ENCODE assay signal across 8 cellular contexts in genomic region chrX:54182194-54182863, GRCh38. TPM values are rescaled to one million over a fixed set of nuclear protein-coding genes. Genes with fewer than 3 reads are reported as not detected.
DNase-seq lines count a peak whose midpoint lies in the region; ATAC-seq and TF ChIP-seq lines count a peak whose summit lies in the region.

No MANE protein-coding gene starts in this region.

- peak overlapping the region; percentile 75 for H3K4me3 Mint-ChIP-seq in activated naive CD4-positive, alpha-beta T cell treated with anti-CD3 and anti-CD28 coated beads, Interleukin-2, amount 10 ng/mL, durations not matched to agents 7 days and 5 days
- peak overlapping the region; percentile 84 for H3K4me3 Mint-ChIP-seq in type B pancreatic cell

- H4K8ac ChIP-seq in IMR-90 (ENCODE audit: low read depth in 2 of 2, low read length in 2 of 2): peak overlapping the region; percentile 75 to 84; a peak in 3 of 4 replicates

- no peaks in the 10 kb centered on the region for H3K27me3 Mint-ChIP-seq in activated naive CD4-positive, alpha-beta T cell treated with anti-CD3 and anti-CD28 coated beads, Interleukin-2, amount 10 ng/mL, durations not matched to agents 7 days and 5 days
- no peaks in the 10 kb centered on the region for H3K27me3 Mint-ChIP-seq in type B pancreatic cell

- peaks cover 9% of the 10 kb centered on the region for H3K79me2 ChIP-seq in parathyroid adenoma

- BruUV-seq in IMR-90 (replicated peaks; lab: Mats Ljungman, UMichigan): no TSS peak

- H4K5ac ChIP-seq in IMR-90 (ENCODE audit: low read depth, low read length): peak overlapping the region; percentile 89

- no peaks in the 10 kb centered on the region for H3K27me3 ChIP-seq in IMR-90 (ENCODE audit: control insufficient read depth, insufficient read depth, low read length)
- H3K27me3 ChIP-seq in SJSA1 (replicated peaks): no peaks in the 10 kb centered on the region
- no peaks in the 10 kb centered on the region for H3K27me3 ChIP-seq in parathyroid adenoma (ENCODE audit: control insufficient read depth, insufficient read depth, low read length)

- TF ChIP-seq CTCF in IMR-90 (conservative IDR thresholded peaks at IDR 0.05; ENCODE audit: low read depth, low read length) (no peak), parathyroid adenoma (IDR thresholded peaks at IDR 0.05) (no peak), type B pancreatic cell (conservative IDR thresholded peaks at IDR 0.05) (no peak)

- peak overlapping the region; percentile 28; the same call in 1 of the 2 replicates for H3K56ac ChIP-seq in IMR-90 (ENCODE audit: extremely low read depth, insufficient read depth, low read length)

- H3K9ac ChIP-seq in IMR-90 (ENCODE audit: low read depth, low read length): peak overlapping the region; percentile 87
- H3K9ac ChIP-seq in parathyroid adenoma: no peak overlapping the region

- H3K4me3 ChIP-seq in IMR-90 (ENCODE audit: insufficient read depth, low read depth, low read length) (peak overlapping the region; percentile 93), SJSA1 (peak overlapping the region; percentile 58), parathyroid adenoma (ENCODE audit: low read depth, low read length) (peak overlapping the region; percentile 63)

- peaks cover 2% of the 10 kb centered on the region; the same call in 1 of the 2 replicates for H3K9me1 ChIP-seq in IMR-90 (ENCODE audit: insufficient read depth, low read length)

- H2BK15ac ChIP-seq in IMR-90 (ENCODE audit: low read depth, low read length): no peak overlapping the region; the same call in 2 of the 3 replicates

- no peak overlapping the region for H2BK20ac ChIP-seq in IMR-90 (ENCODE audit: low read depth, low read length)

- H3K36me3 Mint-ChIP-seq in activated naive CD4-positive, alpha-beta T cell treated with anti-CD3 and anti-CD28 coated beads, Interleukin-2, amount 10 ng/mL, durations not matched to agents 7 days and 5 days: peaks cover 29% of the 10 kb centered on the region
- H3K36me3 Mint-ChIP-seq in type B pancreatic cell: peaks cover 5% of the 10 kb centered on the region

- POLR2A ChIA-PET in IMR-90 (lab: Charles Lee; ENCODE audit: unreplicated experiment): no interaction called here

- ATAC-seq in GM21447 (IDR thresholded peaks at IDR 0.05; ENCODE audit: unreplicated experiment) (peak; percentile 66), IMR-90 (ENCODE audit: low read depth) (peak; percentile 31), Right ventricle myocardium superior (ENCODE audit: poor library complexity) (peak; percentile 87)

- peak; percentile 39 for DNase-seq in DMS53 treated with DMSO at 0.1 percent for 48 hours (lab: John Stamatoyannopoulos, UW; ENCODE audit: unreplicated experiment)
- no peak for DNase-seq in IMR-90
- DNase-seq in SJSA1 (ENCODE audit: low read depth in 1 of 2, low spot score in 2 of 2): peak; percentile 39 to 44
- DNase-seq in activated naive CD4-positive, alpha-beta T cell treated with anti-CD3 and anti-CD28 coated beads, Interleukin-2, amount 10 ng/mL, durations not matched to agents 7 days and 5 days: peak; percentile 79
- DNase-seq in Right ventricle myocardium superior: peak; percentile 76
- DNase-seq in type B pancreatic cell (ENCODE audit: extremely low spot score, unreplicated experiment): peak; percentile 71

- H2AFZ ChIP-seq in IMR-90 (replicated peaks; ENCODE audit: low read length, poor library complexity): peak overlapping the region; percentile 85
- H2AFZ ChIP-seq in parathyroid adenoma: peak overlapping the region; percentile 86

- H3K4me2 ChIP-seq in IMR-90 (ENCODE audit: low read depth, low read length) (peak overlapping the region; percentile 99), parathyroid adenoma (ENCODE audit: low read length) (peak overlapping the region; percentile 74)

- H3K14ac ChIP-seq in IMR-90 (replicated peaks; ENCODE audit: low read depth, low read length): peak overlapping the region; percentile 44

- no peak for TF ChIP-seq POLR2A in IMR-90 (IDR thresholded peaks at IDR 0.05; ENCODE audit: low read depth, low read length)

- H2BK5ac ChIP-seq in IMR-90 (ENCODE audit: low read depth, low read length, poor library complexity, severe bottlenecking): peak overlapping the region; percentile 89

- peak overlapping the region; percentile 96 for H3K27ac ChIP-seq in IMR-90 (ENCODE audit: insufficient read depth, low read length)
- H3K27ac ChIP-seq in SJSA1: peak overlapping the region; percentile 46
- H3K27ac ChIP-seq in parathyroid adenoma: peak overlapping the region; percentile 76

- peak overlapping the region; percentile 96 for H2AK9ac ChIP-seq in IMR-90 (replicated peaks; ENCODE audit: low read depth, low read length, poor library complexity)

- 32 to 100% methylated on average over 1 to 20 of the region's 36 CpGs for WGBS in IMR-90 (ENCODE audit: extremely low coverage in 2 of 2, insufficient read length in 1 of 2), 2 experiments

- CTCF ChIA-PET in IMR-90 (lab: Yijun Ruan, JAX): no interaction called here
- CTCF ChIA-PET in activated naive CD4-positive, alpha-beta T cell treated with anti-CD3 and anti-CD28 coated beads, Interleukin-2, amount 10 ng/mL, durations not matched to agents 7 days and 5 days (lab: Charles Lee): interaction anchor here (1.4 kb wide), 1 partner anchor 139 kb away, joined by 6 read pairs; no protein-coding TSS in a partner anchor

- TF ChIP-seq RAD21 in IMR-90 (IDR thresholded peaks at IDR 0.05; ENCODE audit: low read length): no peak

- no peaks in the 10 kb centered on the region for H3K36me3 ChIP-seq in IMR-90 (ENCODE audit: control insufficient read depth, insufficient read depth, low read length)
- peaks cover 7% of the 10 kb centered on the region; the same call in 1 of the 2 replicates for H3K36me3 ChIP-seq in SJSA1
- no peaks in the 10 kb centered on the region for H3K36me3 ChIP-seq in parathyroid adenoma (ENCODE audit: control insufficient read depth, insufficient read depth, low read length)

- H3K4me1 Mint-ChIP-seq in activated naive CD4-positive, alpha-beta T cell treated with anti-CD3 and anti-CD28 coated beads, Interleukin-2, amount 10 ng/mL, durations not matched to agents 7 days and 5 days: peaks cover 48% of the 10 kb centered on the region
- H3K4me1 Mint-ChIP-seq in type B pancreatic cell (ENCODE audit: unreplicated experiment): peaks cover 31% of the 10 kb centered on the region

- peak overlapping the region; percentile 95 for H3K4ac ChIP-seq in IMR-90 (ENCODE audit: low read depth, low read length)

- H3K4me1 ChIP-seq in IMR-90 (ENCODE audit: control insufficient read depth, insufficient read depth, low read length) (peaks cover under 1% of the 10 kb centered on the region), SJSA1 (replicated peaks) (peaks cover 37% of the 10 kb centered on the region), parathyroid adenoma (peaks cover 11% of the 10 kb centered on the region)

- in situ Hi-C loops in IMR-90 (cut with MboI; ENCODE audit: low sequenced_read_pairs): no loop called here

- peaks cover under 1 to 18% of the 10 kb centered on the region in 2 experiments; a peak in 3 of 4 replicates for H3K79me1 ChIP-seq in IMR-90 (ENCODE audit: low read depth in 1 of 2, low read length in 2 of 2)

- H4K91ac ChIP-seq in IMR-90 (ENCODE audit: insufficient read depth, low read depth, low read length): peak overlapping the region; percentile 78

- H3K23ac ChIP-seq in IMR-90 (ENCODE audit: low read depth, low read length): 0 out of 2 replicates have a peak overlapping the region, but pooled peaks have one; percentile 62

- peak overlapping the region; percentile 55; the same call in 1 of the 2 replicates for H3K18ac ChIP-seq in IMR-90 (ENCODE audit: low read depth, low read length)

- H2BK120ac ChIP-seq in IMR-90 (ENCODE audit: low read depth, low read length): peak overlapping the region; percentile 41

- intact Hi-C loops in IMR-90 (cut with micrococcal nuclease): loop anchor here (2.0 to 10.0 kb wide), 3 partner anchors 48 to 498 kb away; partner anchors contain the start of genes HUWE1 and PHF8
- intact Hi-C loops in Right ventricle myocardium superior (cut with DNase I): loop anchor here (10.0 kb wide), 1 partner anchor 138 kb away; the partner anchor contains the start of gene PHF8

- dilution Hi-C loops in IMR-90 (cut with HindIII; ENCODE audit: low sequenced_read_pairs, unreplicated experiment): no loop called here

- no peaks in the 10 kb centered on the region for H3K9me3 ChIP-seq in IMR-90 (ENCODE audit: control insufficient read depth, insufficient read depth, low read length)
- H3K9me3 ChIP-seq in SJSA1 (replicated peaks): no peaks in the 10 kb centered on the region
- H3K9me3 ChIP-seq in parathyroid adenoma (ENCODE audit: control insufficient read depth, low read length): no peaks in the 10 kb centered on the region

- no peaks in the 10 kb centered on the region; the same call in 1 of the 2 replicates for H4K20me1 ChIP-seq in IMR-90 (ENCODE audit: insufficient read depth, low read length)

- no peaks in the 10 kb centered on the region for H3K9me3 Mint-ChIP-seq in activated naive CD4-positive, alpha-beta T cell treated with anti-CD3 and anti-CD28 coated beads, Interleukin-2, amount 10 ng/mL, durations not matched to agents 7 days and 5 days
- H3K9me3 Mint-ChIP-seq in type B pancreatic cell: peaks cover 3% of the 10 kb centered on the region

- H3K27ac Mint-ChIP-seq in activated naive CD4-positive, alpha-beta T cell treated with anti-CD3 and anti-CD28 coated beads, Interleukin-2, amount 10 ng/mL, durations not matched to agents 7 days and 5 days: peak overlapping the region; percentile 92
- H3K27ac Mint-ChIP-seq in type B pancreatic cell: peak overlapping the region; percentile 36

- H2AK5ac ChIP-seq in IMR-90 (ENCODE audit: low read depth, low read length): peak overlapping the region; percentile 80

TF ChIP-seq in IMR-90, 13 proteins besides CTCF, POLR2A, EP300 and RAD21:
- TF ChIP-seq RFX5 (IDR thresholded peaks at IDR 0.05; ENCODE audit: low read depth, low read length): no peak
- peak; percentile 28; the same call in 1 of the 2 replicates for TF ChIP-seq MAZ (IDR thresholded peaks at IDR 0.05; ENCODE audit: borderline replicate concordance, low read depth, low read length)
- peak; percentile 50; the same call in 1 of the 2 replicates for TF ChIP-seq MXI1 (IDR thresholded peaks at IDR 0.05; ENCODE audit: borderline replicate concordance, low read depth, low read length)
- TF ChIP-seq, protein P1, sequence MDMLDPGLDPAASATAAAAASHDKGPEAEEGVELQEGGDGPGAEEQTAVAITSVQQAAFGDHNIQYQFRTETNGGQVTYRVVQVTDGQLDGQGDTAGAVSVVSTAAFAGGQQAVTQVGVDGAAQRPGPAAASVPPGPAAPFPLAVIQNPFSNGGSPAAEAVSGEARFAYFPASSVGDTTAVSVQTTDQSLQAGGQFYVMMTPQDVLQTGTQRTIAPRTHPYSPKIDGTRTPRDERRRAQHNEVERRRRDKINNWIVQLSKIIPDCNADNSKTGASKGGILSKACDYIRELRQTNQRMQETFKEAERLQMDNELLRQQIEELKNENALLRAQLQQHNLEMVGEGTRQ (IDR thresholded peaks at IDR 0.05; ENCODE audit: low read depth, low read length): peak; percentile 41; the same call in 1 of the 2 replicates
TF ChIP-seq in IMR-90: peak in this region for 3.

RNA-seq across cellular contexts. Expression of gene FAM120C, which starts 0.7 kb away (rescaled TPM):
- total RNA-seq in IMR-90 (2012; rRNA removed) (3.6 TPM in 2 replicates), Right ventricle myocardium superior (6.1 TPM), type B pancreatic cell (ENCODE audit: low replicate concordance) (6.4 and 12.7 TPM in 2 replicates)
- 3.4 and 3.5 TPM in 2 replicates for polyA plus RNA-seq in IMR-90 (2012; rRNA removed)
- polyA plus RNA-seq in IMR-90 (2012; cell fraction: cytosol; rRNA removed): 2.8 and 3.1 TPM in 2 replicates
- 5.4 and 10.8 TPM in 2 replicates for polyA plus RNA-seq in IMR-90 (2012; cell fraction: nucleus; rRNA removed; ENCODE audit: low replicate concordance)
- 2.1 and 4.4 TPM in 2 replicates for total RNA-seq in SJSA1 (2014; rRNA removed; shearing (Covaris generic))

Comparison
In these comparisons a context has a peak if more than half of its experiments do, and no peak if none do; other contexts are left out.
1. ATAC-seq: peak in every context shown above with its lines; median percentile 87 in Right ventricle myocardium superior; 66 in GM21447; 31 in IMR-90.
2. H3K27ac ChIP-seq: peak in every context shown above with its lines; median percentile 96 in IMR-90; 76 in parathyroid adenoma; 46 in SJSA1.